ENCODE assay signal across 8 cellular contexts in genomic region chr17:10156579-10157488, GRCh38.
DNase-seq lines count a peak whose midpoint lies in the region; ATAC-seq and TF ChIP-seq lines count a peak whose summit lies in the region.

No MANE protein-coding gene starts in this region.

- ATAC-seq in HG03571 (IDR thresholded peaks at IDR 0.05; ENCODE audit: unreplicated experiment), result peak; percentile 81
- ATAC-seq in stimulated activated memory B cell treated with anti-CD40 and anti-IgM and Interleukin-4, amounts not matched to agents 10 μg/mL and 1 μg/mL and 100 μg/mL, for 72 hours, result peak; percentile 83

- no peaks in the 10 kb centered on the region for H3K36me3 Mint-ChIP-seq in stimulated activated memory B cell treated with anti-CD40 and anti-IgM and Interleukin-4, amounts not matched to agents 10 μg/mL and 1 μg/mL and 100 μg/mL, for 72 hours

- H3K9me3 Mint-ChIP-seq in stimulated activated memory B cell treated with anti-CD40 and anti-IgM and Interleukin-4, amounts not matched to agents 10 μg/mL and 1 μg/mL and 100 μg/mL, for 72 hours, result peaks cover 3% of the 10 kb centered on the region

- no peak for TF ChIP-seq CTCF in GM20000 (IDR thresholded peaks at IDR 0.05; ENCODE audit: extremely low read depth, missing control alignments)

- H3K4me3 Mint-ChIP-seq in stimulated activated memory B cell treated with anti-CD40 and anti-IgM and Interleukin-4, amounts not matched to agents 10 μg/mL and 1 μg/mL and 100 μg/mL, for 72 hours, result peak overlapping the region; percentile 44

- DNase-seq in CD1c-positive myeloid dendritic cell (ENCODE audit: extremely low spot score) (peak; percentile 95), GM20000 (ENCODE audit: low spot score) (peak; percentile 79), globus pallidus (ENCODE audit: low spot score) (peak; percentile 73), NCI-H2196 (lab: John Stamatoyannopoulos, UW; ENCODE audit: unreplicated experiment) (no peak), glomerular visceral epithelial cell (ENCODE audit: extremely low spot score) (no peak), dedifferentiated amniotic fluid mesenchymal stem cell (ENCODE audit: extremely low spot score) (no peak)

- H3K27me3 Mint-ChIP-seq in stimulated activated memory B cell treated with anti-CD40 and anti-IgM and Interleukin-4, amounts not matched to agents 10 μg/mL and 1 μg/mL and 100 μg/mL, for 72 hours, result no peaks in the 10 kb centered on the region

- H3K4me1 Mint-ChIP-seq in stimulated activated memory B cell treated with anti-CD40 and anti-IgM and Interleukin-4, amounts not matched to agents 10 μg/mL and 1 μg/mL and 100 μg/mL, for 72 hours, result peaks cover 21% of the 10 kb centered on the region

- peak overlapping the region; percentile 72 for H3K27ac Mint-ChIP-seq in stimulated activated memory B cell treated with anti-CD40 and anti-IgM and Interleukin-4, amounts not matched to agents 10 μg/mL and 1 μg/mL and 100 μg/mL, for 72 hours

Comparison
In these comparisons a context has a peak if more than half of its experiments do, and no peak if none do; other contexts are left out.
1. DNase-seq: peak in CD1c-positive myeloid dendritic cell (single experiment), GM20000 (single experiment) and globus pallidus (single experiment); none in NCI-H2196 (single experiment), glomerular visceral epithelial cell (single experiment) and dedifferentiated amniotic fluid mesenchymal stem cell (single experiment).